In the genomic region with DNA sequence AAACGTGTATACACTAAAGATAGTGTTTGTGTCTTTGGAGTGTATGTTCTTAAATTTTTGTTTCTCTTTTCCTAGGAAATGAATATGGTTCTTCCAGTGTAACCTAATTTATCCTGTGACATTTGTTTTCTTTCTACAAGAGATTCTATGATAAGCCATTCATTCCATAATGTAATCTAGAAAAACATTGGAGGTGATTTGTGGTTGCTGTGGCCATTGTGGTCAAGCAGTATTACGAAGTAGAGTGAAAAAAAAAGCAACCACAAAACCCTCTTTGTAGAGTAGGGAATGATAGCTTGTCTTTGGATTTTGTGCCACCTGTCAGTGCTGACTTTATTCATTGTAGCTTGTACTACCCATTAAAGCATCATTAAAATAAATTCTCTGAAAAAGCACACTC, we compare ENCODE assay signal across 13 cellular contexts.
"Had no signal": no experiment of that assay in that cellular context is flagged by ENCODE, and none has a peak within 500 bp of the region (broad histone marks: within the 10 kb centered on the region; RNA-seq: fewer than 3 reads in every experiment).

No MANE protein-coding gene starts in this region.

- H3K4me1 Mint-ChIP-seq: activated CD8-positive, alpha-beta memory T cell treated with anti-CD3 and anti-CD28 coated beads, Interleukin-2, amount 10 ng/mL, durations not matched to agents 7 days and 5 days; naive thymus-derived CD8-positive, alpha-beta T cell; stimulated activated naive B cell treated with anti-CD40 and anti-IgM and Interleukin-4, amounts not matched to agents 10 μg/mL and 1 μg/mL and 100 μg/mL, for 72 hours had no signal

- H3K27me3 ChIP-seq: dorsolateral prefrontal cortex, spleen, transverse colon had no signal

- H3K9me3 Mint-ChIP-seq: activated T-cell treated with anti-CD3 and anti-CD28 coated beads, Interleukin-2, amount 50 U/mL, for 4 hours; stimulated activated naive B cell treated with anti-CD40 and anti-IgM and Interleukin-4, amounts not matched to agents 10 μg/mL and 1 μg/mL and 100 μg/mL, for 72 hours had no signal

- H3K9me3 ChIP-seq: spleen, transverse colon had no signal

- H3K27ac Mint-ChIP-seq: activated CD8-positive, alpha-beta memory T cell treated with anti-CD3 and anti-CD28 coated beads, Interleukin-2, amount 10 ng/mL, durations not matched to agents 7 days and 5 days; activated naive CD4-positive, alpha-beta T cell treated with anti-CD3 and anti-CD28 coated beads, Interleukin-2, amount 50 U/mL, for 72 hours; naive thymus-derived CD8-positive, alpha-beta T cell; stimulated activated naive B cell treated with anti-CD40 and anti-IgM and Interleukin-4, amounts not matched to agents 10 μg/mL and 1 μg/mL and 100 μg/mL, for 72 hours had no signal

- H3K4me3 ChIP-seq: dorsolateral prefrontal cortex, spleen, transverse colon had no signal

- H3K4me1 ChIP-seq: spleen, transverse colon had no signal

- DNase-seq: activated CD8-positive, alpha-beta memory T cell treated with anti-CD3 and anti-CD28 coated beads, Interleukin-2, amount 10 ng/mL, durations not matched to agents 7 days and 5 days; activated effector memory CD4-positive, alpha-beta T cell treated with anti-CD3 and anti-CD28 coated beads, Interleukin-2, amount 50 U/mL, for 16 hours; activated T-cell treated with anti-CD3 and anti-CD28 coated beads, Interleukin-2, amount 50 U/mL, for 4 hours; dorsolateral prefrontal cortex; left colon; naive thymus-derived CD8-positive, alpha-beta T cell; right cardiac atrium; spleen; stimulated activated CD4-positive, alpha-beta T cell treated with anti-CD3 and anti-CD28 coated beads, Interleukin-1b, Interleukin-23, amount 100 ng/mL, for 48 hours; stimulated activated naive B cell treated with anti-CD40 and anti-IgM and Interleukin-4, amounts not matched to agents 10 μg/mL and 1 μg/mL and 100 μg/mL, for 72 hours; transverse colon had no signal

- H3K4me3 Mint-ChIP-seq: activated CD8-positive, alpha-beta memory T cell treated with anti-CD3 and anti-CD28 coated beads, Interleukin-2, amount 10 ng/mL, durations not matched to agents 7 days and 5 days; activated T-cell treated with anti-CD3 and anti-CD28 coated beads, Interleukin-2, amount 50 U/mL, for 4 hours; naive thymus-derived CD8-positive, alpha-beta T cell; stimulated activated naive B cell treated with anti-CD40 and anti-IgM and Interleukin-4, amounts not matched to agents 10 μg/mL and 1 μg/mL and 100 μg/mL, for 72 hours had no signal

- H3K27me3 Mint-ChIP-seq: activated CD8-positive, alpha-beta memory T cell treated with anti-CD3 and anti-CD28 coated beads, Interleukin-2, amount 10 ng/mL, durations not matched to agents 7 days and 5 days; naive thymus-derived CD8-positive, alpha-beta T cell; stimulated activated naive B cell treated with anti-CD40 and anti-IgM and Interleukin-4, amounts not matched to agents 10 μg/mL and 1 μg/mL and 100 μg/mL, for 72 hours had no signal

- H3K36me3 Mint-ChIP-seq: activated CD8-positive, alpha-beta memory T cell treated with anti-CD3 and anti-CD28 coated beads, Interleukin-2, amount 10 ng/mL, durations not matched to agents 7 days and 5 days; activated naive CD4-positive, alpha-beta T cell treated with anti-CD3 and anti-CD28 coated beads, Interleukin-2, amount 50 U/mL, for 72 hours; naive thymus-derived CD8-positive, alpha-beta T cell; stimulated activated naive B cell treated with anti-CD40 and anti-IgM and Interleukin-4, amounts not matched to agents 10 μg/mL and 1 μg/mL and 100 μg/mL, for 72 hours had no signal

- ATAC-seq: activated CD4-positive, CD25-positive, alpha-beta regulatory T cell treated with anti-CD3 and anti-CD28 coated beads, Interleukin-2, amount 50 U/mL, for 24 hours; activated CD8-positive, alpha-beta memory T cell treated with anti-CD3 and anti-CD28 coated beads, Interleukin-2, amount 10 ng/mL, durations not matched to agents 7 days and 5 days; activated naive CD4-positive, alpha-beta T cell treated with anti-CD3 and anti-CD28 coated beads, Interleukin-2, amount 50 U/mL, for 72 hours; activated T-cell treated with anti-CD3 and anti-CD28 coated beads, Interleukin-2, amount 50 U/mL, for 4 hours; left colon; naive thymus-derived CD8-positive, alpha-beta T cell; right cardiac atrium; stimulated activated naive B cell treated with anti-CD40 and anti-IgM and Interleukin-4, amounts not matched to agents 10 μg/mL and 1 μg/mL and 100 μg/mL, for 72 hours had no signal

- H3K27ac ChIP-seq: dorsolateral prefrontal cortex, spleen, transverse colon had no signal

- H3K36me3 ChIP-seq: spleen, transverse colon had no signal
